In the genomic region with DNA sequence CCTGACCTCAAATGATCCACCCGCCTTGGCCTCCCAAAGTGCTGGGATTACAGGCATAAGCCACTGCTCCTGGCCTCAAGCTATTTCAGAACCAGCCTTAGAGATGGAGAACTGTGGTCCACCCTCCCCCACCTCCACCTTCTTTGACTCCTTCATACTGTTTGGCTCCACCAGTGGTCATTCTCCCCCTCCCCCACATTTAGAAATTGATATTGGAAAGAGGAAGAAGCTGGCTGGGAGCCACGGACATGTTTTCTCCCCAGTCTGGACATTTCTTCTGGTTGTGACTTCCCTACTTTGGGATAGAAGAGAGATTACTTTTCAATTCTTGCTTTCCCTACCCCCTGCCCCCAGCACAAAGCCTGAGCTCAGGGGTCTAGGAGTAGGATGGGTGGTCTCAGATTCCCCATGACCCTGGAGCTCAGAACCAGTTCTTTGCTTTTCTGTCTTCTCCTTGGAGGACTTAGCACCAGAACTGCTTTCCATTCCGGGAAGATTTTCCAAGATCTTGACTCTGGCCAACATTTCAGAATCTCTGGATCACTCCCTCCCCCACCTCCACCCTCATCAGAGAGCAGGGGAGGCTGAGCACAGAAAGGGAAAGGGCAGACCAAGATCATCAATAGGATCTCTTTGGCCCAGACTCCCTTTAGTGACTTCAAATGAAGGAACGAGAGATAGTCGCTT, we compare ENCODE assay signal across 9 cellular contexts. TPM values are rescaled to one million over a fixed set of nuclear protein-coding genes. Genes with fewer than 3 reads are reported as not detected.
A peak's percentile ranks its signal among the peaks of the same experiment; 100 is the strongest.
DNase-seq lines count a peak whose midpoint lies in the region; ATAC-seq and TF ChIP-seq lines count a peak whose summit lies in the region.
"Had no signal": no experiment of that assay in that cellular context is flagged by ENCODE, and none has a peak within 500 bp of the region (broad histone marks: within the 10 kb centered on the region; RNA-seq: fewer than 3 reads in every experiment).

No MANE protein-coding gene starts in this region.

- TF ChIP-seq CTCF in SK-N-SH (IDR thresholded peaks at IDR 0.05) (no peak), dorsolateral prefrontal cortex (IDR thresholded peaks at IDR 0.05 in 54 of 56, conservative IDR thresholded peaks at IDR 0.05 in 2 of 56; ENCODE audit: low read depth in 1 of 56, partially characterized antibody in 56 of 56) (no peak), nephron (IDR thresholded peaks at IDR 0.05; ENCODE audit: unreplicated experiment in 3 of 3) (no peak), upper lobe of right lung (IDR thresholded peaks at IDR 0.05) (no peak)

- H3K9me2 ChIP-seq in SK-N-SH = no peaks in the 10 kb centered on the region

- 83% methylated on average over 5 of the region's 5 CpGs for WGBS in SK-N-SH (ENCODE audit: low lambda C conversion rate)

- no peaks in the 10 kb centered on the region for H3K9me3 ChIP-seq in SK-N-SH
- no peaks in the 10 kb centered on the region for H3K9me3 ChIP-seq in upper lobe of right lung
- no peaks in the 10 kb centered on the region for H3K9me3 ChIP-seq in CD4-positive, alpha-beta memory T cell (ENCODE audit: control insufficient read depth in 1 of 2, low read length in 2 of 2)

- H3K27me3 ChIP-seq in SK-N-SH (ENCODE audit: insufficient read depth) (no peaks in the 10 kb centered on the region), dorsolateral prefrontal cortex (peaks cover 0 to 4% (median 0%) of the 10 kb centered on the region in 45 donors), upper lobe of right lung (no peaks in the 10 kb centered on the region)
- H3K27me3 ChIP-seq in CD4-positive, alpha-beta memory T cell (ENCODE audit: insufficient read depth, low read length) = no peaks in the 10 kb centered on the region

- H3K36me3 ChIP-seq in SK-N-SH (replicated peaks in 1 of 2; ENCODE audit: control insufficient read depth in 1 of 2, insufficient read depth in 2 of 2, low read length in 1 of 2) (peaks cover 16 to 48% of the 10 kb centered on the region in 2 experiments), upper lobe of right lung (peaks cover 31% of the 10 kb centered on the region)
- no peaks in the 10 kb centered on the region for H3K36me3 ChIP-seq in CD4-positive, alpha-beta memory T cell (ENCODE audit: insufficient read depth, low read length)

- H3K27ac Mint-ChIP-seq in nephron = peak overlapping the region in 2 of 3 experiments; percentile 36 to 55
- no peak overlapping the region for H3K27ac Mint-ChIP-seq in CD4-positive, alpha-beta memory T cell

- intact Hi-C loops in dorsolateral prefrontal cortex (cut with DNase I) (loop anchor here (1.0 to 5.0 kb wide), 6 partner anchors 18 to 131 kb away; partner anchors contain the start of genes ATP6V0A1 (in 1 of the 2), NAGLU (in 1 of the 2) and STAT3 (in 1 of the 2)), upper lobe of right lung (cut with DNase I) (loop anchor here (5.0 kb wide), 1 partner anchor 84 kb away; no protein-coding TSS in a partner anchor)
- intact Hi-C loops in CD4-positive, alpha-beta memory T cell (cut with micrococcal nuclease) = loop anchor here (1.0 to 5.0 kb wide), 5 partner anchors 18 to 286 kb away; partner anchors contain the start of genes ATP6V0A1, KAT2A and STAT3

- H3K79me2 ChIP-seq in SK-N-SH (ENCODE audit: insufficient read depth) = peaks cover 100% of the 10 kb centered on the region

- H3K27ac ChIP-seq in SK-N-SH (ENCODE audit: low read depth in 2 of 2, low read length in 1 of 2) (peak overlapping the region; percentile 17 to 61; a peak in 2 of 4 replicates), dorsolateral prefrontal cortex (peak overlapping the region; percentile 48 to 99 (median 93)), upper lobe of right lung (peak overlapping the region; percentile 79)
- no peak overlapping the region for H3K27ac ChIP-seq in CD4-positive, alpha-beta memory T cell (ENCODE audit: low read depth, low read length)

- peaks cover 100% of the 10 kb centered on the region for H4K20me1 ChIP-seq in SK-N-SH (ENCODE audit: insufficient read depth)

- H2AFZ ChIP-seq in SK-N-SH (ENCODE audit: low read depth) = no peak overlapping the region

- no peak for TF ChIP-seq RAD21 in SK-N-SH (IDR thresholded peaks at IDR 0.05; ENCODE audit: low read length)

- no peaks in the 10 kb centered on the region for H3K9me3 Mint-ChIP-seq in nephron
- H3K9me3 Mint-ChIP-seq in CD4-positive, alpha-beta memory T cell = peaks cover 0 to 1% (median 0%) of the 10 kb centered on the region in 8 donors

- POLR2A ChIA-PET in SK-N-SH (lab: Yijun Ruan, JAX) = interaction anchor here (1.1 kb wide), 1 partner anchor 131 kb away, joined by 3 read pairs; the partner anchor contains the start of gene STAT5B
- POLR2A ChIA-PET in CD4-positive, alpha-beta memory T cell (lab: Charles Lee; ENCODE audit: partially characterized antibody) = interaction anchor here (1.0 to 3.2 kb wide), 7 partner anchors 8 to 93 kb away, joined by 3 to 37 read pairs (median 7); partner anchors contain the start of gene STAT3

- no peak overlapping the region for H3K4me3 ChIP-seq in SK-N-SH (ENCODE audit: low read depth in 2 of 2, low read length in 1 of 2)
- peak overlapping the region in 3 of 59 donors; percentile 15 to 33 (median 31) for H3K4me3 ChIP-seq in dorsolateral prefrontal cortex
- no peak overlapping the region for H3K4me3 ChIP-seq in upper lobe of right lung
- H3K4me3 ChIP-seq in CD4-positive, alpha-beta memory T cell (ENCODE audit: low read length in 2 of 2) = no peak overlapping the region

- H3K4me1 Mint-ChIP-seq in nephron = peaks cover 42% of the 10 kb centered on the region
- peaks cover 8 to 17% (median 10%) of the 10 kb centered on the region in 4 donors for H3K4me1 Mint-ChIP-seq in CD4-positive, alpha-beta memory T cell

- H3K36me3 Mint-ChIP-seq in nephron (ENCODE audit: low read depth) = no peaks in the 10 kb centered on the region
- H3K36me3 Mint-ChIP-seq in CD4-positive, alpha-beta memory T cell = no peaks in the 10 kb centered on the region

- H3K9ac ChIP-seq in SK-N-SH = no peak overlapping the region

- no peak for TF ChIP-seq EP300 in SK-N-SH (IDR thresholded peaks at IDR 0.05; ENCODE audit: borderline replicate concordance in 1 of 2, low read depth in 1 of 2, low read length in 1 of 2)

- peaks cover 11% of the 10 kb centered on the region for H3K27me3 Mint-ChIP-seq in nephron (ENCODE audit: low read depth)
- H3K27me3 Mint-ChIP-seq in CD4-positive, alpha-beta memory T cell = no peaks in the 10 kb centered on the region
- H3K27me3 Mint-ChIP-seq: activated CD4-positive, alpha-beta T cell treated with anti-CD3 and anti-CD28 coated beads for 36 hours had no signal

- no peak for ATAC-seq in SK-N-SH treated with all-trans-retinoic acid at 6 μM for 48 hours
- no peak for ATAC-seq in upper lobe of right lung
- ATAC-seq in GM18498 (IDR thresholded peaks at IDR 0.05; ENCODE audit: unreplicated experiment) = no peak

- CTCF ChIA-PET in SK-N-SH (lab: Yijun Ruan, JAX) = interaction anchor here (0.5 to 26.0 kb wide), 49 partner anchors 8 to 807 kb away, joined by 3 to 683 read pairs (median 5); partner anchors contain the start of genes CAVIN1, KCNH4 and STAT3
- CTCF ChIA-PET in CD4-positive, alpha-beta memory T cell (lab: Charles Lee; ENCODE audit: partially characterized antibody) = interaction anchor here (0.6 to 15.7 kb wide), 29 partner anchors 8 to 728 kb away, joined by 3 to 504 read pairs (median 4); partner anchors contain the start of genes CAVIN1, STAT3 and STAT5B

- peaks cover 50% of the 10 kb centered on the region for H3F3A ChIP-seq in SK-N-SH (replicated peaks; ENCODE audit: insufficient read depth)

- H3K4me1 ChIP-seq in SK-N-SH (ENCODE audit: control insufficient read depth in 1 of 2, insufficient read depth in 2 of 2, low read depth in 1 of 2, low read length in 1 of 2) = peaks cover 18 to 35% of the 10 kb centered on the region in 2 experiments; a peak in 3 of 4 replicates
- H3K4me1 ChIP-seq in upper lobe of right lung = peaks cover 70% of the 10 kb centered on the region
- H3K4me1 ChIP-seq in CD4-positive, alpha-beta memory T cell (ENCODE audit: insufficient read depth, low read length) = peaks cover 4% of the 10 kb centered on the region

- DNase-seq in SK-N-SH (no peak), dorsolateral prefrontal cortex (no peak), upper lobe of right lung (no peak), NCI-H2081 (lab: John Stamatoyannopoulos, UW) (no peak)
- no peak for DNase-seq in CD4-positive, alpha-beta memory T cell

- peak overlapping the region in 1 of 3 experiments; percentile 31 for H3K4me3 Mint-ChIP-seq in nephron
- H3K4me3 Mint-ChIP-seq in CD4-positive, alpha-beta memory T cell = no peak overlapping the region

- H3K4me2 ChIP-seq in SK-N-SH = peak overlapping the region; percentile 58; the same call in 1 of the 2 replicates

TF ChIP-seq in SK-N-SH, 30 proteins besides CTCF, POLR2A, EP300 and RAD21 (continues in another document):
- no peak for TF ChIP-seq CHD2 (IDR thresholded peaks at IDR 0.05; ENCODE audit: low read length, partially characterized antibody)
- no peak for TF ChIP-seq FOXM1 (IDR thresholded peaks at IDR 0.05; ENCODE audit: low read depth)

TF ChIP-seq in SK-N-SH treated with all-trans-retinoic acid at 6 μM for 48 hours, 23 proteins besides CTCF, POLR2A, EP300 and RAD21 (continues in another document):
- no peak for TF ChIP-seq ISL1 (CRISPR knock-in tag; IDR thresholded peaks at IDR 0.05)
- TF ChIP-seq CSDC2 (CRISPR knock-in tag; IDR thresholded peaks at IDR 0.05) = no peak
- TF ChIP-seq ZNF8 (CRISPR knock-in tag; IDR thresholded peaks at IDR 0.05) = no peak
- no peak for TF ChIP-seq ZNF565 (CRISPR knock-in tag; conservative IDR thresholded peaks at IDR 0.05; ENCODE audit: low read depth)
- TF ChIP-seq RARB (CRISPR knock-in tag; IDR thresholded peaks at IDR 0.05) = no peak
- TF ChIP-seq ZFP3 (CRISPR knock-in tag; IDR thresholded peaks at IDR 0.05) = no peak

RNA-seq across cellular contexts. Expression of gene CAVIN1, which starts 16.3 kb away (rescaled TPM):
- polyA plus RNA-seq in SK-N-SH (2012; rRNA removed) = 264 and 290 TPM in 2 replicates
- 172 and 212 TPM in 2 replicates for polyA plus RNA-seq in SK-N-SH (2012; cell fraction: cytosol; rRNA removed)
- 169 and 174 TPM in 2 replicates for polyA plus RNA-seq in SK-N-SH (2012; cell fraction: nucleus; rRNA removed)
- 10 to 100 TPM; 11.5 to 70.8 (median 30.0) TPM for total RNA-seq in dorsolateral prefrontal cortex
- total RNA-seq in upper lobe of right lung = 342 TPM
- total RNA-seq in CD4-positive, alpha-beta memory T cell = under 1 TPM; 0.52 to 0.61 TPM
- polyA plus RNA-seq in CD4-positive, alpha-beta memory T cell = 1 to 10 TPM in 1 of 2 donors, not detected in 1; 1.5 TPM

RNA-seq across cellular contexts. Expression of gene STAT3, which starts 18.5 kb away (rescaled TPM):
- 35.7 and 38.7 TPM in 2 replicates for polyA plus RNA-seq in SK-N-SH (2012; rRNA removed)
- 25.5 and 29.1 TPM in 2 replicates for polyA plus RNA-seq in SK-N-SH (2012; cell fraction: cytosol; rRNA removed)
- 90.7 and 99.3 TPM in 2 replicates for polyA plus RNA-seq in SK-N-SH (2012; cell fraction: nucleus; rRNA removed)
- 100 to 1,000 TPM in 55 of 120 experiments, 10 to 100 TPM in 65; 57.7 to 203 (median 98.0) TPM for total RNA-seq in dorsolateral prefrontal cortex
- 309 TPM for total RNA-seq in upper lobe of right lung
- 100 to 1,000 TPM; 129 to 131 TPM for total RNA-seq in CD4-positive, alpha-beta memory T cell
- polyA plus RNA-seq in CD4-positive, alpha-beta memory T cell = 100 to 1,000 TPM; 103 to 147 TPM

RNA-seq across cellular contexts. Expression of gene ATP6V0A1, which starts 51.9 kb away (rescaled TPM):
- 31.7 and 37.1 TPM in 2 replicates for polyA plus RNA-seq in SK-N-SH (2012; rRNA removed)
- 19.4 and 24.0 TPM in 2 replicates for polyA plus RNA-seq in SK-N-SH (2012; cell fraction: cytosol; rRNA removed)
- polyA plus RNA-seq in SK-N-SH (2012; cell fraction: nucleus; rRNA removed) = 161 and 199 TPM in 2 replicates
- total RNA-seq in dorsolateral prefrontal cortex (100 to 1,000 TPM; 253 to 459 (median 379) TPM), upper lobe of right lung (109 TPM)
- 10 to 100 TPM; 13.1 to 15.9 TPM for total RNA-seq in CD4-positive, alpha-beta memory T cell
- 1 to 10 TPM; 3.9 to 6.4 TPM for polyA plus RNA-seq in CD4-positive, alpha-beta memory T cell

Comparison
In these comparisons a context has a peak if more than half of its experiments do, and no peak if none do; other contexts are left out.
1. H3K27ac Mint-ChIP-seq: peak in nephron (2 of 3); none in CD4-positive, alpha-beta memory T cell (0 of 7).
2. RNA of gene CAVIN1, which starts 16.3 kb away (total RNA-seq): 342 TPM in upper lobe of right lung (single experiment) and 11.5 to 70.8 TPM in dorsolateral prefrontal cortex; 0.52 to 0.61 TPM in CD4-positive, alpha-beta memory T cell; every median in the first group is over 4 times any median in the second.